ENCODE assay signal across 1 cellular context in genomic region chr6:104985875-104986274, GRCh38.
TF ChIP-seq lines count a peak whose summit lies in the region.

No MANE protein-coding gene starts in this region.

TF ChIP-seq in K562, 482 proteins besides CTCF, POLR2A, EP300 and RAD21:
- TF ChIP-seq CHAMP1 (IDR thresholded peaks at IDR 0.05) (peak; percentile 89), CC2D1A (IDR thresholded peaks at IDR 0.05) (peak; percentile 68)
